In the genomic region with DNA sequence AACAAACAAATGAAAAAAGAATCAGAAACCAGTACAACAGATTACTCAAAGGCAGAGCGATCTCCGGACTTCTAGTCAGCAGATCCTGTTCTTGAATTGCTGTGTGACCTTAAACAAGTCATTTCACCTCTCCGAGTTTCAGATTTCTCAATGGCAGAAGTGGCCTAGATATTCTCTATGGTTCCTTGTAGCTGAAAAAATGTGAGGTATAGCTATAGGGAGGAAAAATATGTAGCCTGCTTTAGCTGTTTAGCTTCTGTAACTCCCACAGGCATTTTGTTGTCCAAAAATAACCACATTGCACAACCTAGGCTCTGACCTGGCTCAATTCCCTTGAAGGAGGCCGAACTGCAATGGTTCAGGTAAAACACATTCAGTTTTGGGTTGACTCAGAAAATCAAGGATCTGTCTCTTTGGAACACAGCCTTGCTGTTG, we compare ENCODE assay signal across 29 cellular contexts.
A peak's percentile ranks its signal among the peaks of the same experiment; 100 is the strongest.
DNase-seq lines count a peak whose midpoint lies in the region; ATAC-seq, FAIRE-seq and TF ChIP-seq lines count a peak whose summit lies in the region.
"Had no signal": no experiment of that assay in that cellular context is flagged by ENCODE, and none has a peak within 500 bp of the region (broad histone marks: within the 10 kb centered on the region; RNA-seq: fewer than 3 reads in every experiment).

No MANE protein-coding gene starts in this region.

- peaks cover 75% of the 10 kb centered on the region for H3K4me1 ChIP-seq in keratinocyte (ENCODE audit: control insufficient read depth, extremely low read depth, insufficient read depth, low read length)
- H3K4me1 ChIP-seq in thyroid gland, result peaks cover 27 to 44% of the 10 kb centered on the region in 2 donors
- H3K4me1 ChIP-seq: lower lobe of right lung, prostate gland, uterus had no signal

- H3K9ac ChIP-seq in keratinocyte (ENCODE audit: control insufficient read depth, extremely low read depth, insufficient read depth, low read length), result no peak overlapping the region

- no peaks in the 10 kb centered on the region for H3K27me3 ChIP-seq in keratinocyte (ENCODE audit: control insufficient read depth, extremely low read depth, insufficient read depth, low read length)
- H3K27me3 ChIP-seq in thyroid gland, result no peaks in the 10 kb centered on the region
- H3K27me3 ChIP-seq: dorsolateral prefrontal cortex, uterus had no signal

- H3K36me3 ChIP-seq in keratinocyte (ENCODE audit: control insufficient read depth in 2 of 2, extremely low read depth in 1 of 2, insufficient read depth in 2 of 2, low read length in 2 of 2), result no peaks in the 10 kb centered on the region
- H3K36me3 ChIP-seq in thyroid gland, result peaks cover 2 to 4% of the 10 kb centered on the region in 2 donors
- H3K36me3 ChIP-seq: prostate gland, uterus had no signal

- intact Hi-C loops in left ventricle myocardium superior (cut with micrococcal nuclease), result no loop called here
- intact Hi-C loops in Right ventricle myocardium inferior (cut with DNase I), result no loop called here
- intact Hi-C loops in thyroid gland (cut with DNase I), result no loop called here

- DNase-seq in left ventricle myocardium superior (no peak), Right ventricle myocardium inferior (ENCODE audit: missing footprints) (no peak), cardiac fibroblast (ENCODE audit: low read depth in 2 of 2) (peak; percentile 31 to 36), keratinocyte (ENCODE audit: low read depth, low spot score) (no peak), thyroid gland (no peak), T1000 (lab: John Stamatoyannopoulos, UW) (no peak), HPDE6-E6E7 (ENCODE audit: extremely low spot score) (no peak)
- DNase-seq: activated CD4-positive, alpha-beta T cell treated with anti-CD3 and anti-CD28 coated beads, Interleukin-2, amount 50 U/mL, for 48 hours; activated CD4-positive, CD25-positive, alpha-beta regulatory T cell treated with anti-CD3 and anti-CD28 coated beads, Interleukin-2, amount 50 U/mL, for 72 hours; activated naive CD4-positive, alpha-beta T cell; activated naive CD8-positive, alpha-beta T cell treated with anti-CD3 and anti-CD28 coated beads, Interleukin-2, amount 50 U/mL, for 24 hours; Calu3; DMS79; dorsolateral prefrontal cortex; kidney; lower lobe of right lung; natural killer cell; NCI-H2029 treated with DMSO at 0.1 percent for 48 hours; NCI-H524; occipital lobe; SHP77; stimulated activated naive CD4-positive, alpha-beta T cell treated with Interleukin-2 at 50 U/mL for 16 hours; T-helper 2 cell; uterus had no signal

- H2AFZ ChIP-seq in keratinocyte (ENCODE audit: control insufficient read depth, low read length), result no peak overlapping the region

- no peaks in the 10 kb centered on the region for H3K79me2 ChIP-seq in keratinocyte (ENCODE audit: control insufficient read depth, insufficient read depth, low read length)

- 83 to 93% methylated on average over 4 of the region's 4 CpGs for WGBS in thyroid gland, 2 donors

- H4K20me1 ChIP-seq in keratinocyte (ENCODE audit: control insufficient read depth, extremely low read depth, insufficient read depth, low read length), result no peaks in the 10 kb centered on the region

- no peak for FAIRE-seq in keratinocyte (lab: Jason Lieb, UNC)
- FAIRE-seq: A204.1, G401.6, kidney had no signal

- ATAC-seq in left ventricle myocardium superior, result peak; percentile 48
- ATAC-seq in Right ventricle myocardium inferior, result no peak
- ATAC-seq in HG02763 (IDR thresholded peaks at IDR 0.05; ENCODE audit: unreplicated experiment), result no peak
- ATAC-seq: activated naive CD8-positive, alpha-beta T cell treated with anti-CD3 and anti-CD28 coated beads, Interleukin-2, amount 50 U/mL, for 24 hours; HCT116; lower lobe of right lung; natural killer cell had no signal

- no peaks in the 10 kb centered on the region for H3K9me3 ChIP-seq in keratinocyte (ENCODE audit: control insufficient read depth, low read depth, low read length)
- no peaks in the 10 kb centered on the region for H3K9me3 ChIP-seq in thyroid gland
- H3K9me3 ChIP-seq: lower lobe of right lung, prostate gland, uterus had no signal

- H3K4me2 ChIP-seq in keratinocyte (ENCODE audit: control insufficient read depth, extremely low read depth, insufficient read depth, low read depth, low read length), result no peak overlapping the region

- H3K4me3 ChIP-seq in cardiac fibroblast (replicated peaks in 1 of 2; ENCODE audit: low read depth in 2 of 2, low read length in 2 of 2) (no peak overlapping the region), keratinocyte (ENCODE audit: control insufficient read depth in 2 of 3, extremely low read depth in 1 of 3, insufficient read depth in 2 of 3, low read depth in 1 of 3, low read length in 3 of 3) (no peak overlapping the region), thyroid gland (replicated peaks in 1 of 3) (no peak overlapping the region)
- H3K4me3 ChIP-seq: dorsolateral prefrontal cortex, lower lobe of right lung, prostate gland, uterus had no signal

- TF ChIP-seq CTCF in cardiac fibroblast (IDR thresholded peaks at IDR 0.05; ENCODE audit: low read depth, low read length) (no peak), keratinocyte (optimal IDR thresholded peaks at IDR 0.05 in 1 of 3, IDR thresholded peaks at IDR 0.05 in 1 of 3, conservative IDR thresholded peaks at IDR 0.05 in 1 of 3; ENCODE audit: extremely low read depth in 1 of 3, insufficient read depth in 2 of 3, low read length in 3 of 3) (no peak), thyroid gland (IDR thresholded peaks at IDR 0.05) (no peak)

- no peak for TF ChIP-seq POLR2A in thyroid gland (IDR thresholded peaks at IDR 0.05)

- H3K9me1 ChIP-seq in keratinocyte (ENCODE audit: control insufficient read depth, extremely low read depth, insufficient read depth, low read length), result no peaks in the 10 kb centered on the region

- H3K27ac ChIP-seq in keratinocyte (ENCODE audit: control insufficient read depth, insufficient read depth, low read length) (peak overlapping the region; percentile 45), thyroid gland (peak overlapping the region in 2 of 3 donors; percentile 7 to 71)
- H3K27ac ChIP-seq: dorsolateral prefrontal cortex, lower lobe of right lung, prostate gland, uterus had no signal

- dilution Hi-C loops in keratinocyte (cut with MboI; ENCODE audit: extremely low pct_ligation_motif_present, low sequenced_read_pairs), result no loop called here

Comparison
In these comparisons a context has a peak if more than half of its experiments do, and no peak if none do; other contexts are left out.
1. DNase-seq: peak in cardiac fibroblast (2 of 2); none in left ventricle myocardium superior (single experiment), Right ventricle myocardium inferior (single experiment), keratinocyte (single experiment), thyroid gland (0 of 2), T1000 (single experiment) and HPDE6-E6E7 (single experiment).